ENCODE assay signal across 1 cellular context in genomic region chr3:159791336-159791735, GRCh38.
TF ChIP-seq lines count a peak whose summit lies in the region.

No MANE protein-coding gene starts in this region.

TF ChIP-seq in WTC11, 78 proteins besides CTCF, POLR2A, EP300 and RAD21 (continued from another document):
- no peak for TF ChIP-seq USF1 (CRISPR knock-in tag; IDR thresholded peaks at IDR 0.05)
- TF ChIP-seq NFYB (CRISPR knock-in tag; conservative IDR thresholded peaks at IDR 0.05; ENCODE audit: low read depth) = no peak
- no peak for TF ChIP-seq ZNF423 (CRISPR knock-in tag; IDR thresholded peaks at IDR 0.05)
TF ChIP-seq in WTC11: peak in this region for 0.
